1 cellular context compared by ENCODE assay signal in genomic region chr2:186693446-186693842, GRCh38.
TF ChIP-seq lines count a peak whose summit lies in the region.

No MANE protein-coding gene starts in this region.

TF ChIP-seq in HepG2, 621 proteins besides CTCF, POLR2A, EP300 and RAD21 (continued from another document):
- TF ChIP-seq, protein P1, sequence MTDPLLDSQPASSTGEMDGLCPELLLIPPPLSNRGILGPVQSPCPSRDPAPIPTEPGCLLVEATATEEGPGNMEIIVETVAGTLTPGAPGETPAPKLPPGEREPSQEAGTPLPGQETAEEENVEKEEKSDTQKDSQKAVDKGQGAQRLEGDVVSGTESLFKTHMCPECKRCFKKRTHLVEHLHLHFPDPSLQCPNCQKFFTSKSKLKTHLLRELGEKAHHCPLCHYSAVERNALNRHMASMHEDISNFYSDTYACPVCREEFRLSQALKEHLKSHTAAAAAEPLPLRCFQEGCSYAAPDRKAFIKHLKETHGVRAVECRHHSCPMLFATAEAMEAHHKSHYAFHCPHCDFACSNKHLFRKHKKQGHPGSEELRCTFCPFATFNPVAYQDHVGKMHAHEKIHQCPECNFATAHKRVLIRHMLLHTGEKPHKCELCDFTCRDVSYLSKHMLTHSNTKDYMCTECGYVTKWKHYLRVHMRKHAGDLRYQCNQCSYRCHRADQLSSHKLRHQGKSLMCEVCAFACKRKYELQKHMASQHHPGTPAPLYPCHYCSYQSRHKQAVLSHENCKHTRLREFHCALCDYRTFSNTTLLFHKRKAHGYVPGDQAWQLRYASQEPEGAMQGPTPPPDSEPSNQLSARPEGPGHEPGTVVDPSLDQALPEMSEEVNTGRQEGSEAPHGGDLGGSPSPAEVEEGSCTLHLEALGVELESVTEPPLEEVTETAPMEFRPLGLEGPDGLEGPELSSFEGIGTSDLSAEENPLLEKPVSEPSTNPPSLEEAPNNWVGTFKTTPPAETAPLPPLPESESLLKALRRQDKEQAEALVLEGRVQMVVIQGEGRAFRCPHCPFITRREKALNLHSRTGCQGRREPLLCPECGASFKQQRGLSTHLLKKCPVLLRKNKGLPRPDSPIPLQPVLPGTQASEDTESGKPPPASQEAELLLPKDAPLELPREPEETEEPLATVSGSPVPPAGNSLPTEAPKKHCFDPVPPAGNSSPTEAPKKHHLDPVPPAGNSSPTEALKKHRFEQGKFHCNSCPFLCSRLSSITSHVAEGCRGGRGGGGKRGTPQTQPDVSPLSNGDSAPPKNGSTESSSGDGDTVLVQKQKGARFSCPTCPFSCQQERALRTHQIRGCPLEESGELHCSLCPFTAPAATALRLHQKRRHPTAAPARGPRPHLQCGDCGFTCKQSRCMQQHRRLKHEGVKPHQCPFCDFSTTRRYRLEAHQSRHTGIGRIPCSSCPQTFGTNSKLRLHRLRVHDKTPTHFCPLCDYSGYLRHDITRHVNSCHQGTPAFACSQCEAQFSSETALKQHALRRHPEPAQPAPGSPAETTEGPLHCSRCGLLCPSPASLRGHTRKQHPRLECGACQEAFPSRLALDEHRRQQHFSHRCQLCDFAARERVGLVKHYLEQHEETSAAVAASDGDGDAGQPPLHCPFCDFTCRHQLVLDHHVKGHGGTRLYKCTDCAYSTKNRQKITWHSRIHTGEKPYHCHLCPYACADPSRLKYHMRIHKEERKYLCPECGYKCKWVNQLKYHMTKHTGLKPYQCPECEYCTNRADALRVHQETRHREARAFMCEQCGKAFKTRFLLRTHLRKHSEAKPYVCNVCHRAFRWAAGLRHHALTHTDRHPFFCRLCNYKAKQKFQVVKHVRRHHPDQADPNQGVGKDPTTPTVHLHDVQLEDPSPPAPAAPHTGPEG (CRISPR knock-in tag; IDR thresholded peaks at IDR 0.05), result no peak
- TF ChIP-seq NR3C1 (CRISPR knock-in tag; IDR thresholded peaks at IDR 0.05) (no peak), ZNF790 (CRISPR knock-in tag; IDR thresholded peaks at IDR 0.05; ENCODE audit: borderline replicate concordance) (no peak), ETV5 (CRISPR knock-in tag; IDR thresholded peaks at IDR 0.05; ENCODE audit: borderline replicate concordance) (no peak), RCOR2 (CRISPR knock-in tag; IDR thresholded peaks at IDR 0.05) (no peak), RNF2 (conservative IDR thresholded peaks at IDR 0.05; ENCODE audit: low read depth) (no peak), CHD2 (IDR thresholded peaks at IDR 0.05; ENCODE audit: low read depth, low read length) (no peak)
- TF ChIP-seq, protein P2, sequence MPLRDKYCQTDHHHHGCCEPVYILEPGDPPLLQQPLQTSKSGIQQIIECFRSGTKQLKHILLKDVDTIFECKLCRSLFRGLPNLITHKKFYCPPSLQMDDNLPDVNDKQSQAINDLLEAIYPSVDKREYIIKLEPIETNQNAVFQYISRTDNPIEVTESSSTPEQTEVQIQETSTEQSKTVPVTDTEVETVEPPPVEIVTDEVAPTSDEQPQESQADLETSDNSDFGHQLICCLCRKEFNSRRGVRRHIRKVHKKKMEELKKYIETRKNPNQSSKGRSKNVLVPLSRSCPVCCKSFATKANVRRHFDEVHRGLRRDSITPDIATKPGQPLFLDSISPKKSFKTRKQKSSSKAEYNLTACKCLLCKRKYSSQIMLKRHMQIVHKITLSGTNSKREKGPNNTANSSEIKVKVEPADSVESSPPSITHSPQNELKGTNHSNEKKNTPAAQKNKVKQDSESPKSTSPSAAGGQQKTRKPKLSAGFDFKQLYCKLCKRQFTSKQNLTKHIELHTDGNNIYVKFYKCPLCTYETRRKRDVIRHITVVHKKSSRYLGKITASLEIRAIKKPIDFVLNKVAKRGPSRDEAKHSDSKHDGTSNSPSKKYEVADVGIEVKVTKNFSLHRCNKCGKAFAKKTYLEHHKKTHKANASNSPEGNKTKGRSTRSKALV (CRISPR knock-in tag; IDR thresholded peaks at IDR 0.05), result no peak
